In genomic region chr10:66931340-66931948, GRCh38 we compare ENCODE assay signal across 8 cellular contexts. TPM values are rescaled to one million over a fixed set of nuclear protein-coding genes. Genes with fewer than 3 reads are reported as not detected.
DNase-seq lines count a peak whose midpoint lies in the region; ATAC-seq, FAIRE-seq and TF ChIP-seq lines count a peak whose summit lies in the region.

No MANE protein-coding gene starts in this region.

- no peak overlapping the region for H3K27ac Mint-ChIP-seq in osteocyte (ENCODE audit: unreplicated experiment)

- peak; percentile 78 for ATAC-seq in GM21367 (IDR thresholded peaks at IDR 0.05; ENCODE audit: unreplicated experiment)

- H3K27me3 Mint-ChIP-seq in osteocyte (ENCODE audit: unreplicated experiment): peaks cover 65% of the 10 kb centered on the region

- no peaks in the 10 kb centered on the region for H3K36me3 Mint-ChIP-seq in osteocyte (ENCODE audit: unreplicated experiment)

- peaks cover 5% of the 10 kb centered on the region for H3K4me1 Mint-ChIP-seq in osteocyte (ENCODE audit: unreplicated experiment)

- peak; percentile 95 for FAIRE-seq in G401.6 (lab: Jason Lieb, UNC)

- no peak overlapping the region for H3K4me3 ChIP-seq in epithelial cell of proximal tubule (ENCODE audit: low read depth, low read length)

- H3K4me3 Mint-ChIP-seq in osteocyte (ENCODE audit: unreplicated experiment): no peak overlapping the region

- peak; percentile 89 for TF ChIP-seq CTCF in epithelial cell of proximal tubule (conservative IDR thresholded peaks at IDR 0.05; ENCODE audit: low read depth, low read length)
- peak; percentile 91 for TF ChIP-seq CTCF in osteocyte (IDR thresholded peaks at IDR 0.05)

- H3K9me3 Mint-ChIP-seq in osteocyte (ENCODE audit: unreplicated experiment): no peaks in the 10 kb centered on the region

- peak; percentile 39 for DNase-seq in HS-5 (ENCODE audit: low read depth)
- DNase-seq in RKO (ENCODE audit: low spot score): peak; percentile 79
- DNase-seq in epithelial cell of proximal tubule (ENCODE audit: low read depth): peak; percentile 23
- DNase-seq in osteocyte (ENCODE audit: extremely low spot score, unreplicated experiment): no peak
- DNase-seq in epidermal melanocyte (ENCODE audit: insufficient read length, low spot score): no peak
- no peak for DNase-seq in HK-2 (ENCODE audit: unreplicated experiment)

RNA-seq across cellular contexts. Expression of gene LRRTM3, which starts 5.6 kb away (rescaled TPM):
- total RNA-seq in epithelial cell of proximal tubule (0.06 TPM in 1 of 2 replicates, not detected in the other), osteocyte (0.21 and 0.63 TPM in 2 replicates)

Comparison
In these comparisons a context has a peak if more than half of its experiments do, and no peak if none do; other contexts are left out.
1. DNase-seq: peak in HS-5 (single experiment), RKO (single experiment) and epithelial cell of proximal tubule (single experiment); none in osteocyte (single experiment), epidermal melanocyte (single experiment) and HK-2 (single experiment).